Comparison of ENCODE assay signal across 2 cellular contexts in the genomic region with DNA sequence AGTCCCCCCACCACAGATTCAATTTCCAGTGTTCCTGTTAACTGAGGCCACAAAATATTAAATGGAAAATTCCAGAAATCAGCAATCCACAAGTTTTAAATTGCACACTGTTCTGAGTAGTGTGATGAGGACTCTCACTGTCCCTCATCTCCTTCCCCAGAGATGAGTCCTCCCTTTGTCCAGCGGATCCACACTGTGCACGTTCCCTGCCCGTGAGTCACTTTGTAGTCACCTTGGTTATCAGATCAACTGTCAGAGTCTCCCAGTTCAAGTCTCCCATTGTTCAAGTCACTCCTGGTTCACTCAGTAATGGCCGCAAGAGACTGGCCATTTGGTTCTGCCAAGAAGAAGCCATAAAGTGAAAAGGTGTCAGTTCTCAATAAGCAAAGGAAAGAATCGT.
TF ChIP-seq lines count a peak whose summit lies in the region.

No MANE protein-coding gene starts in this region.

TF ChIP-seq in HepG2, 621 proteins besides CTCF, POLR2A, EP300 and RAD21 (continues in another document):
- TF ChIP-seq RBAK (CRISPR knock-in tag; IDR thresholded peaks at IDR 0.05) (no peak), FOSL2 (CRISPR knock-in tag; IDR thresholded peaks at IDR 0.05) (peak; percentile 84), BHLHE40 (IDR thresholded peaks at IDR 0.05; ENCODE audit: low read length) (peak; percentile 82), AGO1 (IDR thresholded peaks at IDR 0.05; ENCODE audit: low read depth, low read length, poor library complexity, severe bottlenecking) (no peak), ZNF264 (CRISPR knock-in tag; IDR thresholded peaks at IDR 0.05) (no peak), REL (CRISPR knock-in tag; conservative IDR thresholded peaks at IDR 0.05) (no peak), ZNF263 (CRISPR knock-in tag; IDR thresholded peaks at IDR 0.05) (peak; percentile 96), KDM2A (CRISPR knock-in tag; IDR thresholded peaks at IDR 0.05; ENCODE audit: borderline replicate concordance, low read depth) (no peak), ZNF431 (CRISPR knock-in tag; IDR thresholded peaks at IDR 0.05; ENCODE audit: borderline replicate concordance, low read depth) (no peak), ZNF773 (CRISPR knock-in tag; IDR thresholded peaks at IDR 0.05; ENCODE audit: borderline replicate concordance) (no peak), ZNF713 (CRISPR knock-in tag; IDR thresholded peaks at IDR 0.05) (no peak)
- TF ChIP-seq, protein P1, sequence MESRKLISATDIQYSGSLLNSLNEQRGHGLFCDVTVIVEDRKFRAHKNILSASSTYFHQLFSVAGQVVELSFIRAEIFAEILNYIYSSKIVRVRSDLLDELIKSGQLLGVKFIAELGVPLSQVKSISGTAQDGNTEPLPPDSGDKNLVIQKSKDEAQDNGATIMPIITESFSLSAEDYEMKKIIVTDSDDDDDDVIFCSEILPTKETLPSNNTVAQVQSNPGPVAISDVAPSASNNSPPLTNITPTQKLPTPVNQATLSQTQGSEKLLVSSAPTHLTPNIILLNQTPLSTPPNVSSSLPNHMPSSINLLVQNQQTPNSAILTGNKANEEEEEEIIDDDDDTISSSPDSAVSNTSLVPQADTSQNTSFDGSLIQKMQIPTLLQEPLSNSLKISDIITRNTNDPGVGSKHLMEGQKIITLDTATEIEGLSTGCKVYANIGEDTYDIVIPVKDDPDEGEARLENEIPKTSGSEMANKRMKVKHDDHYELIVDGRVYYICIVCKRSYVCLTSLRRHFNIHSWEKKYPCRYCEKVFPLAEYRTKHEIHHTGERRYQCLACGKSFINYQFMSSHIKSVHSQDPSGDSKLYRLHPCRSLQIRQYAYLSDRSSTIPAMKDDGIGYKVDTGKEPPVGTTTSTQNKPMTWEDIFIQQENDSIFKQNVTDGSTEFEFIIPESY (CRISPR knock-in tag; IDR thresholded peaks at IDR 0.05): peak; percentile 76
- TF ChIP-seq, protein P2, sequence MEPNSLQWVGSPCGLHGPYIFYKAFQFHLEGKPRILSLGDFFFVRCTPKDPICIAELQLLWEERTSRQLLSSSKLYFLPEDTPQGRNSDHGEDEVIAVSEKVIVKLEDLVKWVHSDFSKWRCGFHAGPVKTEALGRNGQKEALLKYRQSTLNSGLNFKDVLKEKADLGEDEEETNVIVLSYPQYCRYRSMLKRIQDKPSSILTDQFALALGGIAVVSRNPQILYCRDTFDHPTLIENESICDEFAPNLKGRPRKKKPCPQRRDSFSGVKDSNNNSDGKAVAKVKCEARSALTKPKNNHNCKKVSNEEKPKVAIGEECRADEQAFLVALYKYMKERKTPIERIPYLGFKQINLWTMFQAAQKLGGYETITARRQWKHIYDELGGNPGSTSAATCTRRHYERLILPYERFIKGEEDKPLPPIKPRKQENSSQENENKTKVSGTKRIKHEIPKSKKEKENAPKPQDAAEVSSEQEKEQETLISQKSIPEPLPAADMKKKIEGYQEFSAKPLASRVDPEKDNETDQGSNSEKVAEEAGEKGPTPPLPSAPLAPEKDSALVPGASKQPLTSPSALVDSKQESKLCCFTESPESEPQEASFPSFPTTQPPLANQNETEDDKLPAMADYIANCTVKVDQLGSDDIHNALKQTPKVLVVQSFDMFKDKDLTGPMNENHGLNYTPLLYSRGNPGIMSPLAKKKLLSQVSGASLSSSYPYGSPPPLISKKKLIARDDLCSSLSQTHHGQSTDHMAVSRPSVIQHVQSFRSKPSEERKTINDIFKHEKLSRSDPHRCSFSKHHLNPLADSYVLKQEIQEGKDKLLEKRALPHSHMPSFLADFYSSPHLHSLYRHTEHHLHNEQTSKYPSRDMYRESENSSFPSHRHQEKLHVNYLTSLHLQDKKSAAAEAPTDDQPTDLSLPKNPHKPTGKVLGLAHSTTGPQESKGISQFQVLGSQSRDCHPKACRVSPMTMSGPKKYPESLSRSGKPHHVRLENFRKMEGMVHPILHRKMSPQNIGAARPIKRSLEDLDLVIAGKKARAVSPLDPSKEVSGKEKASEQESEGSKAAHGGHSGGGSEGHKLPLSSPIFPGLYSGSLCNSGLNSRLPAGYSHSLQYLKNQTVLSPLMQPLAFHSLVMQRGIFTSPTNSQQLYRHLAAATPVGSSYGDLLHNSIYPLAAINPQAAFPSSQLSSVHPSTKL (CRISPR knock-in tag; IDR thresholded peaks at IDR 0.05): 0 out of 2 replicates have a peak, but pooled peaks have one; percentile 26
- TF ChIP-seq, protein P3, sequence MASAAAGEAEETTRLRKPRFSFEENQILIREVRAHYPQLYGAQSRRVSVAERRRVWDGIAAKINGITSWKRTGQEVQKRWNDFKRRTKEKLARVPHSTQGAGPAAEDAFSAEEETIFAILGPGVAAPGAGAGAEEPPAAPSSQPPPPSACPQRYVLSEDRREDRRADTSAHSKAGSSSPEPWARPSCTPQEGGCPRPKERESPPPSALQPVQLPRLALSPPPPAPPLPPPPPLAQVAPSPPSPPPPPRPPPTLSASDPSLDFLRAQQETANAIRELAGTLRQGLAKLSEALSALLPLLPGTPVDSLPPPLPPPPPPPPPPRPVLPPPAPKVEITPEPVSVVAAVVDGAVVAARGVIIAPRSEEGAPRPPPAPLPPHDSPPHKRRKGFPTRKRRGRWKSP (CRISPR knock-in tag; IDR thresholded peaks at IDR 0.05): no peak
- TF ChIP-seq, protein P4, sequence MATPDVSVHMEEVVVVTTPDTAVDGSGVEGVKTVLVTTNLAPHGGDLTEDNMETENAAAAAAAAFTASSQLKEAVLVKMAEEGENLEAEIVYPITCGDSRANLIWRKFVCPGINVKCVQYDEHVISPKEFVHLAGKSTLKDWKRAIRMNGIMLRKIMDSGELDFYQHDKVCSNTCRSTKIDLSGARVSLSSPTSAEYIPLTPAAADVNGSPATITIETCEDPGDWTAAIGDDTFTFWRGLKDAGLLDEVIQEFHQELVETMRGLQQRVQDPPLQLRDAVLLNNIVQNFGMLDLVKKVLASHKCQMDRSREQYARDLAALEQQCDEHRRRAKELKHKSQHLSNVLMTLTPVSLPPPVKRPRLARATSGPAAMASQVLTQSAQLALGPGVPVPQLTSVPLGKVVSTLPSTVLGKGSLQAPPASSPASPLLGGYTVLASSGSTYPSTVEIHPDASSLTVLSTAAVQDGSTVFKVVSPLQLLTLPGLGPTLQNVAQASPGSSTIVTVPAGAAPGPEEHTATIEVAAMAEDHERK (CRISPR knock-in tag; IDR thresholded peaks at IDR 0.05; ENCODE audit: low read depth): no peak
- TF ChIP-seq, protein P5, sequence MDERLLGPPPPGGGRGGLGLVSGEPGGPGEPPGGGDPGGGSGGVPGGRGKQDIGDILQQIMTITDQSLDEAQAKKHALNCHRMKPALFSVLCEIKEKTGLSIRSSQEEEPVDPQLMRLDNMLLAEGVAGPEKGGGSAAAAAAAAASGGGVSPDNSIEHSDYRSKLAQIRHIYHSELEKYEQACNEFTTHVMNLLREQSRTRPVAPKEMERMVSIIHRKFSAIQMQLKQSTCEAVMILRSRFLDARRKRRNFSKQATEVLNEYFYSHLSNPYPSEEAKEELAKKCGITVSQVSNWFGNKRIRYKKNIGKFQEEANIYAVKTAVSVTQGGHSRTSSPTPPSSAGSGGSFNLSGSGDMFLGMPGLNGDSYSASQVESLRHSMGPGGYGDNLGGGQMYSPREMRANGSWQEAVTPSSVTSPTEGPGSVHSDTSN (CRISPR knock-in tag; IDR thresholded peaks at IDR 0.05): no peak

TF ChIP-seq in K562, 482 proteins besides CTCF, POLR2A, EP300 and RAD21:
- TF ChIP-seq, protein P6, sequence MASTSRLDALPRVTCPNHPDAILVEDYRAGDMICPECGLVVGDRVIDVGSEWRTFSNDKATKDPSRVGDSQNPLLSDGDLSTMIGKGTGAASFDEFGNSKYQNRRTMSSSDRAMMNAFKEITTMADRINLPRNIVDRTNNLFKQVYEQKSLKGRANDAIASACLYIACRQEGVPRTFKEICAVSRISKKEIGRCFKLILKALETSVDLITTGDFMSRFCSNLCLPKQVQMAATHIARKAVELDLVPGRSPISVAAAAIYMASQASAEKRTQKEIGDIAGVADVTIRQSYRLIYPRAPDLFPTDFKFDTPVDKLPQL (IDR thresholded peaks at IDR 0.05; ENCODE audit: extremely low read depth, insufficient read length): no peak
- TF ChIP-seq ZNF165 (CRISPR knock-in tag; IDR thresholded peaks at IDR 0.05; ENCODE audit: borderline replicate concordance) (no peak), SMC3 (conservative IDR thresholded peaks at IDR 0.05; ENCODE audit: insufficient read depth, low read depth, low read length) (no peak), SOX6 (IDR thresholded peaks at IDR 0.05) (peak; percentile 54), ZNF140 (CRISPR knock-in tag; IDR thresholded peaks at IDR 0.05) (no peak), ZNF263 (CRISPR knock-in tag; IDR thresholded peaks at IDR 0.05; ENCODE audit: borderline replicate concordance) (peak; percentile 91), ZNF212 (CRISPR knock-in tag; IDR thresholded peaks at IDR 0.05) (no peak), LCOR (CRISPR knock-in tag; IDR thresholded peaks at IDR 0.05) (no peak), RBM14 (IDR thresholded peaks at IDR 0.05; ENCODE audit: borderline replicate concordance, insufficient read depth, low read depth, low read length) (no peak), ZBTB1 (CRISPR knock-in tag; IDR thresholded peaks at IDR 0.05; ENCODE audit: borderline replicate concordance, low read depth) (no peak), BHLHE40 (IDR thresholded peaks at IDR 0.05; ENCODE audit: low read length) (peak; percentile 68; the same call in 1 of the 2 replicates), ZNF444 (CRISPR knock-in tag; IDR thresholded peaks at IDR 0.05) (no peak), TBL1XR1 (IDR thresholded peaks at IDR 0.05; ENCODE audit: low read length in 2 of 2) (no peak), HCFC1 (IDR thresholded peaks at IDR 0.05; ENCODE audit: low read depth, low read length) (no peak), DPF2 (IDR thresholded peaks at IDR 0.05) (0 out of 2 replicates have a peak, but pooled peaks have one; percentile 33), ARID1B (IDR thresholded peaks at IDR 0.05) (0 out of 2 replicates have a peak, but pooled peaks have one; percentile 13), ATF7 (IDR thresholded peaks at IDR 0.05) (no peak), TCFL5 (CRISPR knock-in tag; conservative IDR thresholded peaks at IDR 0.05) (no peak), FOSL1 (tag; conservative IDR thresholded peaks at IDR 0.05) (peak; percentile 86), ZNF311 (CRISPR knock-in tag; IDR thresholded peaks at IDR 0.05) (no peak), C11orf30 (IDR thresholded peaks at IDR 0.05; ENCODE audit: low read depth) (no peak)
- TF ChIP-seq, protein P7, sequence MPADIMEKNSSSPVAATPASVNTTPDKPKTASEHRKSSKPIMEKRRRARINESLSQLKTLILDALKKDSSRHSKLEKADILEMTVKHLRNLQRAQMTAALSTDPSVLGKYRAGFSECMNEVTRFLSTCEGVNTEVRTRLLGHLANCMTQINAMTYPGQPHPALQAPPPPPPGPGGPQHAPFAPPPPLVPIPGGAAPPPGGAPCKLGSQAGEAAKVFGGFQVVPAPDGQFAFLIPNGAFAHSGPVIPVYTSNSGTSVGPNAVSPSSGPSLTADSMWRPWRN (IDR thresholded peaks at IDR 0.05; ENCODE audit: low read depth): no peak
- TF ChIP-seq, protein P8, sequence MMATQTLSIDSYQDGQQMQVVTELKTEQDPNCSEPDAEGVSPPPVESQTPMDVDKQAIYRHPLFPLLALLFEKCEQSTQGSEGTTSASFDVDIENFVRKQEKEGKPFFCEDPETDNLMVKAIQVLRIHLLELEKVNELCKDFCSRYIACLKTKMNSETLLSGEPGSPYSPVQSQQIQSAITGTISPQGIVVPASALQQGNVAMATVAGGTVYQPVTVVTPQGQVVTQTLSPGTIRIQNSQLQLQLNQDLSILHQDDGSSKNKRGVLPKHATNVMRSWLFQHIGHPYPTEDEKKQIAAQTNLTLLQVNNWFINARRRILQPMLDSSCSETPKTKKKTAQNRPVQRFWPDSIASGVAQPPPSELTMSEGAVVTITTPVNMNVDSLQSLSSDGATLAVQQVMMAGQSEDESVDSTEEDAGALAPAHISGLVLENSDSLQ (IDR thresholded peaks at IDR 0.05): 0 out of 2 replicates have a peak, but pooled peaks have one; percentile 8
- TF ChIP-seq, protein P9, sequence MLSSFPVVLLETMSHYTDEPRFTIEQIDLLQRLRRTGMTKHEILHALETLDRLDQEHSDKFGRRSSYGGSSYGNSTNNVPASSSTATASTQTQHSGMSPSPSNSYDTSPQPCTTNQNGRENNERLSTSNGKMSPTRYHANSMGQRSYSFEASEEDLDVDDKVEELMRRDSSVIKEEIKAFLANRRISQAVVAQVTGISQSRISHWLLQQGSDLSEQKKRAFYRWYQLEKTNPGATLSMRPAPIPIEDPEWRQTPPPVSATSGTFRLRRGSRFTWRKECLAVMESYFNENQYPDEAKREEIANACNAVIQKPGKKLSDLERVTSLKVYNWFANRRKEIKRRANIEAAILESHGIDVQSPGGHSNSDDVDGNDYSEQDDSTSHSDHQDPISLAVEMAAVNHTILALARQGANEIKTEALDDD (IDR thresholded peaks at IDR 0.05): peak; percentile 57; the same call in 1 of the 2 replicates
